ENCODE assay signal across 1 cellular context in the genomic region with DNA sequence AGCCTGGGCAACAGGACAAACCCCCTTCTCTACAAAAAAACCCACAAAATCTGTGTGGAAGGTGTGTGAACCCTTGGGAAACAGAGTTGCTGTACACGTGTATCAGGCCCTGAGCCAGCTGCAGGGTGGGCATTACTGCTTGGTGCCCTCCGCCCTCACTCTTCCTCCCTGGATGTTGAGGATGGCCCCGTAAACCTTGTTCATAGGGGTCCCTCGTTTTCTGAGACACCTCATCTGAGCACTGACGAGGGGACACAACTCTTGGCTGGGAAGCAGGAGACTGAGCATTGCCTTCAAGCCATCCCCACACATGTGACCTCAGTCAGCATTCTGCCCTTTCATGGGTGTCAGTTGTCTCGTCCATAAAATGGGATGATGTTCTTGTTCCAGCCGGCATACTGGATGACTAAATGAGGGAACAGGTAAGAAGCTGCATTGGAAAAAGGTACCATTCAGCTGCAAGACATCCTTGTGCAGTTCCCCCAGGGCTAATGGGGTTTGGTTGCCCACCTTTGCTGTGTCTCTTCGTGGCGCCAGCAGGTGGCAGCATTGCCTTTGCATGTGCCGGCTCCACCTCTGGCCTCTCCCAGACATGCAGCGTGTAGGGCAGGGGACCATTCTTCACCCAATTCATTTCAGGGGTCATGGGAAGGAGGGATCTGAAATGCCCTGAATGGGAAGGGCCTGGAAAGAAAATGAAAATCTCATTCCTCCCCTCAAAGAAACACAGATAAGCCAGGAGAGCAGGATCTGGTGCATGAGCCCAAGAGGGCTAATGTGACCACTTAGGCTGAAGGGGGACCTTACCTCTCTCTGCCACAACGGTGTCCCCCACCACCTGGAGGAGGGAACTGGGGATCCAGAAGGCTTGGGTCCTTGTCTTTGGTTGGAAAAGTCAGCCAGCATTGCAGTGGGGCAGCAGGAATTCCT.
A peak's percentile ranks its signal among the peaks of the same experiment; 100 is the strongest.
TF ChIP-seq lines count a peak whose summit lies in the region.

No MANE protein-coding gene starts in this region.

TF ChIP-seq in H1, 55 proteins besides CTCF, POLR2A, EP300 and RAD21:
- TF ChIP-seq ZNF274 (IDR thresholded peaks at IDR 0.05; ENCODE audit: borderline replicate concordance, extremely low read depth, low read length) = no peak
- no peak for TF ChIP-seq SP1 (IDR thresholded peaks at IDR 0.05; ENCODE audit: low read depth, low read length)
- TF ChIP-seq, protein P1, sequence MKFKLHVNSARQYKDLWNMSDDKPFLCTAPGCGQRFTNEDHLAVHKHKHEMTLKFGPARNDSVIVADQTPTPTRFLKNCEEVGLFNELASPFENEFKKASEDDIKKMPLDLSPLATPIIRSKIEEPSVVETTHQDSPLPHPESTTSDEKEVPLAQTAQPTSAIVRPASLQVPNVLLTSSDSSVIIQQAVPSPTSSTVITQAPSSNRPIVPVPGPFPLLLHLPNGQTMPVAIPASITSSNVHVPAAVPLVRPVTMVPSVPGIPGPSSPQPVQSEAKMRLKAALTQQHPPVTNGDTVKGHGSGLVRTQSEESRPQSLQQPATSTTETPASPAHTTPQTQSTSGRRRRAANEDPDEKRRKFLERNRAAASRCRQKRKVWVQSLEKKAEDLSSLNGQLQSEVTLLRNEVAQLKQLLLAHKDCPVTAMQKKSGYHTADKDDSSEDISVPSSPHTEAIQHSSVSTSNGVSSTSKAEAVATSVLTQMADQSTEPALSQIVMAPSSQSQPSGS (IDR thresholded peaks at IDR 0.05; ENCODE audit: low read length) = no peak
- TF ChIP-seq YY1 (IDR thresholded peaks at IDR 0.05; ENCODE audit: low read depth, low read length) = 0 out of 2 replicates have a peak, but pooled peaks have one; percentile 12
- TF ChIP-seq TEAD4 (IDR thresholded peaks at IDR 0.05; ENCODE audit: low read depth, low read length) = 0 out of 2 replicates have a peak, but pooled peaks have one; percentile 5
- TF ChIP-seq KDM5A (IDR thresholded peaks at IDR 0.05; ENCODE audit: low read length) = no peak
- no peak for TF ChIP-seq CEBPB (IDR thresholded peaks at IDR 0.05; ENCODE audit: low read depth, low read length)
- no peak for TF ChIP-seq BACH1 (IDR thresholded peaks at IDR 0.05; ENCODE audit: low read length)
- no peak for TF ChIP-seq NANOG (IDR thresholded peaks at IDR 0.05; ENCODE audit: insufficient read depth, low read depth, low read length, poor library complexity, severe bottlenecking)
- no peak for TF ChIP-seq RNF2 (IDR thresholded peaks at IDR 0.05; ENCODE audit: borderline replicate concordance, low read depth, low read length, missing control alignments, poor library complexity, severe bottlenecking)
- TF ChIP-seq FOSL1 (IDR thresholded peaks at IDR 0.05; ENCODE audit: insufficient read depth, low read depth, low read length) = no peak
- TF ChIP-seq RFX5 (IDR thresholded peaks at IDR 0.05; ENCODE audit: borderline replicate concordance, low read depth, low read length) = no peak
- no peak for TF ChIP-seq NRF1 (IDR thresholded peaks at IDR 0.05; ENCODE audit: low read depth, low read length)
- TF ChIP-seq KDM4A (IDR thresholded peaks at IDR 0.05; ENCODE audit: low read depth, low read length, severe bottlenecking) = no peak
- TF ChIP-seq, protein P2, sequence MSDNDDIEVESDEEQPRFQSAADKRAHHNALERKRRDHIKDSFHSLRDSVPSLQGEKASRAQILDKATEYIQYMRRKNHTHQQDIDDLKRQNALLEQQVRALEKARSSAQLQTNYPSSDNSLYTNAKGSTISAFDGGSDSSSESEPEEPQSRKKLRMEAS (IDR thresholded peaks at IDR 0.05) = peak; percentile 64; the same call in 1 of the 2 replicates
- TF ChIP-seq TBP (IDR thresholded peaks at IDR 0.05; ENCODE audit: low read depth, low read length) = no peak
